In genomic region chr18:49584431-49584830, GRCh38 we compare ENCODE assay signal across 24 cellular contexts. TPM values are rescaled to one million over a fixed set of nuclear protein-coding genes. Genes with fewer than 3 reads are reported as not detected.
DNase-seq lines count a peak whose midpoint lies in the region; ATAC-seq and TF ChIP-seq lines count a peak whose summit lies in the region.
"Had no signal": no experiment of that assay in that cellular context is flagged by ENCODE, and none has a peak within 500 bp of the region (broad histone marks: within the 10 kb centered on the region; RNA-seq: fewer than 3 reads in every experiment).

No MANE protein-coding gene starts in this region.

- no peaks in the 10 kb centered on the region for H3K79me1 ChIP-seq in mesenchymal stem cell (replicated peaks; ENCODE audit: low read length, poor library complexity, severe bottlenecking)

- ATAC-seq in GM19455 (IDR thresholded peaks at IDR 0.05; ENCODE audit: unreplicated experiment) = no peak
- ATAC-seq: activated naive CD4-positive, alpha-beta T cell treated with anti-CD3 and anti-CD28 coated beads, Interleukin-2, amount 50 U/mL, for 72 hours; HCT116; stimulated activated naive B cell treated with anti-CD40 and anti-IgM and Interleukin-4, amounts not matched to agents 10 μg/mL and 1 μg/mL and 100 μg/mL, for 72 hours had no signal

- H3K36me3 ChIP-seq in GM23248 (ENCODE audit: low read depth) = no peaks in the 10 kb centered on the region
- peaks cover 13% of the 10 kb centered on the region for H3K36me3 ChIP-seq in NT2/D1 (ENCODE audit: insufficient read depth, insufficient read length, low read length)
- peaks cover 0 to 37% of the 10 kb centered on the region in 2 experiments for H3K36me3 ChIP-seq in mesenchymal stem cell (ENCODE audit: control insufficient read depth in 1 of 2, insufficient read depth in 2 of 2, low read depth in 1 of 2, low read length in 2 of 2)
- H3K36me3 ChIP-seq: BE2C, SJCRH30, upper lobe of left lung had no signal

- no peak overlapping the region for H3K14ac ChIP-seq in mesenchymal stem cell (ENCODE audit: low read length in 2 of 2)

- H3K4me3 ChIP-seq in GM23248 = no peak overlapping the region
- H3K4me3 ChIP-seq in NT2/D1 (ENCODE audit: insufficient read length, low read depth) = no peak overlapping the region
- no peak overlapping the region for H3K4me3 ChIP-seq in fibroblast of mammary gland (ENCODE audit: control insufficient read depth, low read depth, low read length)
- no peak overlapping the region for H3K4me3 ChIP-seq in mesenchymal stem cell (ENCODE audit: insufficient read depth in 1 of 2, low read depth in 1 of 2, low read length in 2 of 2)
- H3K4me3 ChIP-seq: SJCRH30, upper lobe of left lung had no signal

- no peak overlapping the region for H4K91ac ChIP-seq in mesenchymal stem cell (ENCODE audit: low read length)

- H3K23ac ChIP-seq in mesenchymal stem cell (ENCODE audit: low read length in 2 of 2) = no peak overlapping the region

- H3K9ac ChIP-seq in GM23248 = no peak overlapping the region
- peak overlapping the region; percentile 14 for H3K9ac ChIP-seq in NT2/D1 (ENCODE audit: insufficient read length, low read depth)
- H3K9ac ChIP-seq in mesenchymal stem cell (ENCODE audit: low read length) = no peak overlapping the region

- no peak overlapping the region for H2AK5ac ChIP-seq in mesenchymal stem cell (ENCODE audit: low read length, severe bottlenecking)

- no peak overlapping the region for H3K18ac ChIP-seq in mesenchymal stem cell (ENCODE audit: low read depth in 1 of 2, low read length in 2 of 2)

- no peak overlapping the region for H4K8ac ChIP-seq in mesenchymal stem cell (ENCODE audit: low read length)

- H3K27ac ChIP-seq in GM23248 = no peak overlapping the region
- no peak overlapping the region for H3K27ac ChIP-seq in mesenchymal stem cell (ENCODE audit: low read length, poor library complexity, severe bottlenecking)
- H3K27ac ChIP-seq: upper lobe of left lung had no signal

- H3F3A ChIP-seq in GM23248 (ENCODE audit: insufficient read depth) = no peaks in the 10 kb centered on the region

- no peaks in the 10 kb centered on the region for H3K79me2 ChIP-seq in GM23248 (ENCODE audit: insufficient read depth)

- H3K4me2 ChIP-seq in GM23248 (ENCODE audit: unreplicated experiment) (no peak overlapping the region), mesenchymal stem cell (ENCODE audit: low read length, poor library complexity, severe bottlenecking) (no peak overlapping the region)

- no peak overlapping the region for H2BK120ac ChIP-seq in mesenchymal stem cell (ENCODE audit: low read depth, low read length)

- H3K4me1 ChIP-seq in GM23248 (ENCODE audit: insufficient read depth) (no peaks in the 10 kb centered on the region), NT2/D1 (ENCODE audit: insufficient read depth, insufficient read length) (no peaks in the 10 kb centered on the region), mesenchymal stem cell (ENCODE audit: control insufficient read depth, insufficient read depth, low read depth, low read length) (peaks cover 2% of the 10 kb centered on the region)
- H3K4me1 ChIP-seq: BE2C, upper lobe of left lung had no signal

- no peak overlapping the region for H2BK5ac ChIP-seq in mesenchymal stem cell (ENCODE audit: low read depth, low read length, poor library complexity, severe bottlenecking)

- TF ChIP-seq CTCF in fibroblast of mammary gland (conservative IDR thresholded peaks at IDR 0.05; ENCODE audit: control insufficient read depth, insufficient read depth, low read depth, low read length) = no peak

- no peak overlapping the region for H2BK15ac ChIP-seq in mesenchymal stem cell (ENCODE audit: low read depth, poor library complexity, severe bottlenecking)

- peak; percentile 69 for DNase-seq in GM23248
- no peak for DNase-seq in NT2/D1 (ENCODE audit: low read depth, low spot score)
- DNase-seq in fibroblast of mammary gland (ENCODE audit: low read depth) = peak; percentile 23
- DNase-seq in mucosa of gallbladder (ENCODE audit: low spot score) = peak; percentile 10
- DNase-seq in mesenchymal stem cell = no peak
- no peak for DNase-seq in NCI-H146 treated with DMSO at 0.1 percent for 48 hours (lab: John Stamatoyannopoulos, UW; ENCODE audit: unreplicated experiment)
- DNase-seq in GM03348 (ENCODE audit: low spot score) = no peak
- DNase-seq: ACHN; activated B cell treated with CpG ODN at 0.5 μM for 24 hours; activated CD4-positive, alpha-beta T cell treated with anti-CD3 and anti-CD28 coated beads, Interleukin-2, amount 10 ng/mL, durations not matched to agents 7 days and 5 days; BE2C; CD8-positive, alpha-beta memory T cell; head of caudate nucleus; MM.1S; NCI-H2081 treated with DMSO at 0.1 percent for 48 hours; NCI-H226; SJCRH30; stimulated activated naive B cell treated with anti-CD40 and anti-IgM and Interleukin-4, amounts not matched to agents 10 μg/mL and 1 μg/mL and 100 μg/mL, for 72 hours had no signal

- no peak overlapping the region for H3K4ac ChIP-seq in mesenchymal stem cell (ENCODE audit: low read depth in 1 of 2, low read length in 2 of 2)

- no peaks in the 10 kb centered on the region for H4K20me1 ChIP-seq in GM23248 (ENCODE audit: insufficient read depth)

- H2BK12ac ChIP-seq in mesenchymal stem cell (ENCODE audit: low read length in 2 of 2) = no peak overlapping the region

- H3K9me2 ChIP-seq in GM23248 (ENCODE audit: insufficient read depth) = no peaks in the 10 kb centered on the region

- no peak overlapping the region for H2AFZ ChIP-seq in GM23248
- no peak overlapping the region for H2AFZ ChIP-seq in mesenchymal stem cell (ENCODE audit: low read depth, low read length)

- H3K9me3 ChIP-seq in GM23248 (ENCODE audit: low read depth) = no peaks in the 10 kb centered on the region
- no peaks in the 10 kb centered on the region; the same call in 1 of the 2 replicates for H3K9me3 ChIP-seq in NT2/D1 (ENCODE audit: insufficient read depth, low read length)
- H3K9me3 ChIP-seq in mesenchymal stem cell (ENCODE audit: control insufficient read depth, low read length) = no peaks in the 10 kb centered on the region
- H3K9me3 ChIP-seq: BE2C, SJCRH30, upper lobe of left lung had no signal

- 39 to 42% methylated on average over 2 of the region's 2 CpGs for WGBS in GM23248 (ENCODE audit: low coverage in 1 of 2, low lambda C conversion rate in 2 of 2, missing lambda C conversion rate in 2 of 2), 2 experiments
- WGBS in mesenchymal stem cell = 94% methylated on average over 2 of the region's 2 CpGs

- in situ Hi-C loops in GM23248 (cut with MboI) = no loop called here

- H3K27me3 ChIP-seq in GM23248 (replicated peaks; ENCODE audit: insufficient read depth) = peaks cover 27% of the 10 kb centered on the region
- peaks cover 8% of the 10 kb centered on the region for H3K27me3 ChIP-seq in NT2/D1 (ENCODE audit: insufficient read depth, insufficient read length)
- peaks cover 0 to 6% of the 10 kb centered on the region in 2 experiments for H3K27me3 ChIP-seq in mesenchymal stem cell (ENCODE audit: control insufficient read depth in 1 of 2, insufficient read depth in 1 of 2, low read length in 2 of 2)
- H3K27me3 ChIP-seq: SJCRH30, upper lobe of left lung had no signal

RNA-seq across cellular contexts. Expression of gene LIPG, which starts 22.6 kb away (rescaled TPM):
- total RNA-seq in GM23248 (2014; rRNA removed; shearing (Covaris generic)) = 0.25 and 0.43 TPM in 2 replicates
- polyA plus RNA-seq in GM23248 (2016; fragmentation: Nextera tagmentation; extraction: Ambion mirVana) = 0.11 and 0.38 TPM in 2 replicates
- 138 TPM for total RNA-seq in mucosa of gallbladder
- polyA plus RNA-seq in mesenchymal stem cell (2013, experiment 1 of 2) = 30.0 TPM
- 30.5 TPM for polyA plus RNA-seq in mesenchymal stem cell (2013, experiment 2 of 2)
- total RNA-seq: CD8-positive, alpha-beta memory T cell; mononuclear cell; osteocyte had no signal
- polyA plus RNA-seq: CD8-positive, alpha-beta memory T cell had no signal

Comparison
In these comparisons a context has a peak if more than half of its experiments do, and no peak if none do; other contexts are left out.
1. DNase-seq: peak in GM23248 (single experiment), fibroblast of mammary gland (single experiment) and mucosa of gallbladder (single experiment); none in NT2/D1 (single experiment), mesenchymal stem cell (single experiment), NCI-H146 treated with DMSO at 0.1 percent for 48 hours (single experiment) and GM03348 (single experiment).
2. RNA of gene LIPG, which starts 22.6 kb away (total RNA-seq): 138 TPM in mucosa of gallbladder (single experiment); 0.25 to 0.43 TPM in GM23248; every median in the first group is over 10 times any median in the second.